Comparison of ENCODE assay signal across 15 cellular contexts in genomic region chr13:46166947-46167610, GRCh38. TPM values are rescaled to one million over a fixed set of nuclear protein-coding genes. Genes with fewer than 3 reads are reported as not detected.
DNase-seq lines count a peak whose midpoint lies in the region; ATAC-seq, FAIRE-seq and TF ChIP-seq lines count a peak whose summit lies in the region.
"Had no signal": no experiment of that assay in that cellular context is flagged by ENCODE, and none has a peak within 500 bp of the region (broad histone marks: within the 10 kb centered on the region; RNA-seq: fewer than 3 reads in every experiment).

No MANE protein-coding gene starts in this region.

- peaks cover 93% of the 10 kb centered on the region for H3K79me2 ChIP-seq in GM12878 (ENCODE audit: control insufficient read depth, insufficient read depth, low read length)

- in situ Hi-C loops in GM12878 (cut with MboI) (no loop called here), KBM-7 (cut with MboI; ENCODE audit: low pct_unique_long_range_greater_than_20kb, low sequenced_read_pairs) (no loop called here)

- TF ChIP-seq RAD21 in GM12878 (IDR thresholded peaks at IDR 0.05; ENCODE audit: insufficient read depth, low read depth, low read length), result no peak

- peaks cover 21% of the 10 kb centered on the region for H4K20me1 ChIP-seq in GM12878 (ENCODE audit: control insufficient read depth, insufficient read depth)

- peaks cover 93% of the 10 kb centered on the region for H3K4me1 Mint-ChIP-seq in activated T-cell treated with anti-CD3 and anti-CD28 coated beads, Interleukin-2, amount 50 U/mL, for 72 hours (ENCODE audit: low read depth)
- H3K4me1 Mint-ChIP-seq in stimulated activated memory B cell treated with anti-CD40 and anti-IgM and Interleukin-4, amounts not matched to agents 10 μg/mL and 1 μg/mL and 100 μg/mL, for 72 hours, result peaks cover 84% of the 10 kb centered on the region

- peak overlapping the region; percentile 91 to 94 for H3K4me3 Mint-ChIP-seq in activated T-cell treated with anti-CD3 and anti-CD28 coated beads, Interleukin-2, amount 50 U/mL, for 72 hours
- peak overlapping the region; percentile 82 for H3K4me3 Mint-ChIP-seq in stimulated activated memory B cell treated with anti-CD40 and anti-IgM and Interleukin-4, amounts not matched to agents 10 μg/mL and 1 μg/mL and 100 μg/mL, for 72 hours

- H3K27me3 ChIP-seq in NT2/D1 (ENCODE audit: insufficient read depth, insufficient read length) (no peaks in the 10 kb centered on the region), GM12878 (replicated peaks in 1 of 2; ENCODE audit: control insufficient read depth in 2 of 2, insufficient read depth in 2 of 2, low read length in 1 of 2) (no peaks in the 10 kb centered on the region)

- H3K27ac Mint-ChIP-seq in activated T-cell treated with anti-CD3 and anti-CD28 coated beads, Interleukin-2, amount 50 U/mL, for 72 hours, result peak overlapping the region; percentile 99
- H3K27ac Mint-ChIP-seq in stimulated activated memory B cell treated with anti-CD40 and anti-IgM and Interleukin-4, amounts not matched to agents 10 μg/mL and 1 μg/mL and 100 μg/mL, for 72 hours, result peak overlapping the region; percentile 92

- no peak for DNase-seq in activated T-cell treated with anti-CD3 and anti-CD28 coated beads, Interleukin-2, amount 50 U/mL, for 72 hours
- DNase-seq in activated T-cell treated with anti-CD3 and anti-CD28 coated beads, Interleukin-2, amount 50 U/mL, for 1 hour, result no peak
- DNase-seq in NT2/D1 (ENCODE audit: low read depth, low spot score) (peak; percentile 1), GM12878 (ENCODE audit: low read depth, low spot score) (no peak), KBM-7 (no peak)
- DNase-seq in central memory CD4-positive, alpha-beta T cell, result no peak
- DNase-seq: effector CD4-positive, alpha-beta T cell; mucosa of descending colon; NCI-H1092 treated with DMSO at 0.1 percent for 48 hours; NCI-H510A; RPMI8226 had no signal

- no peak overlapping the region for H2AFZ ChIP-seq in GM12878 (ENCODE audit: control insufficient read depth, low read depth, low read length)

- no peaks in the 10 kb centered on the region for H3K27me3 Mint-ChIP-seq in activated T-cell treated with anti-CD3 and anti-CD28 coated beads, Interleukin-2, amount 50 U/mL, for 72 hours (ENCODE audit: low read depth)
- H3K27me3 Mint-ChIP-seq in stimulated activated memory B cell treated with anti-CD40 and anti-IgM and Interleukin-4, amounts not matched to agents 10 μg/mL and 1 μg/mL and 100 μg/mL, for 72 hours, result no peaks in the 10 kb centered on the region

- H3K36me3 Mint-ChIP-seq in activated T-cell treated with anti-CD3 and anti-CD28 coated beads, Interleukin-2, amount 50 U/mL, for 72 hours (ENCODE audit: insufficient read depth in 2 of 2), result peaks cover 15 to 30% of the 10 kb centered on the region in 2 donors
- peaks cover 65% of the 10 kb centered on the region for H3K36me3 Mint-ChIP-seq in stimulated activated memory B cell treated with anti-CD40 and anti-IgM and Interleukin-4, amounts not matched to agents 10 μg/mL and 1 μg/mL and 100 μg/mL, for 72 hours

- no peak; the same call in 1 of the 2 replicates for TF ChIP-seq POLR2A in GM12878 (IDR thresholded peaks at IDR 0.05; ENCODE audit: low read depth, low read length)

- peaks cover 0 to 4% of the 10 kb centered on the region in 2 donors for H3K9me3 Mint-ChIP-seq in activated T-cell treated with anti-CD3 and anti-CD28 coated beads, Interleukin-2, amount 50 U/mL, for 72 hours
- peaks cover 2% of the 10 kb centered on the region for H3K9me3 Mint-ChIP-seq in stimulated activated memory B cell treated with anti-CD40 and anti-IgM and Interleukin-4, amounts not matched to agents 10 μg/mL and 1 μg/mL and 100 μg/mL, for 72 hours

- no peaks in the 10 kb centered on the region for H3K36me3 ChIP-seq in NT2/D1 (ENCODE audit: insufficient read depth, insufficient read length, low read length)
- peaks cover 12 to 34% of the 10 kb centered on the region in 2 experiments for H3K36me3 ChIP-seq in GM12878 (ENCODE audit: control insufficient read depth in 2 of 2, insufficient read depth in 2 of 2, low read length in 1 of 2)

- H3K9me3 ChIP-seq in NT2/D1 (ENCODE audit: insufficient read depth, low read length), result no peaks in the 10 kb centered on the region
- H3K9me3 ChIP-seq in GM12878 (replicated peaks; ENCODE audit: control insufficient read depth, insufficient read depth, low read length), result no peaks in the 10 kb centered on the region
- H3K9me3 ChIP-seq: mucosa of descending colon had no signal

- no peak for FAIRE-seq in GM12878 (lab: Jason Lieb, UNC)
- FAIRE-seq: keratinocyte had no signal

- POLR2A ChIA-PET in GM12878 (lab: Charles Lee), result interaction anchor here (0.9 to 6.4 kb wide), 3 partner anchors 10 to 466 kb away, joined by 3 to 95 read pairs (median 25); partner anchors contain the start of genes CBY2 and LCP1

- peak overlapping the region; percentile 85 for H3K27ac ChIP-seq in GM12878 (ENCODE audit: control insufficient read depth, insufficient read depth)

- CTCF ChIA-PET in GM12878 (lab: Yijun Ruan, JAX), result interaction anchor here (0.6 to 17.1 kb wide), 10 partner anchors 8 to 466 kb away, joined by 3 to 172 read pairs (median 4); partner anchors contain the start of gene LCP1

- 0% methylated on average over 3 of the region's 3 CpGs for WGBS in GM12878 (ENCODE audit: insufficient coverage, insufficient replicate concordance, low lambda C conversion rate, missing lambda C conversion rate)

- H3K4me1 ChIP-seq in NT2/D1 (ENCODE audit: insufficient read depth, insufficient read length), result no peaks in the 10 kb centered on the region
- peaks cover 57% of the 10 kb centered on the region for H3K4me1 ChIP-seq in GM12878 (ENCODE audit: control insufficient read depth, insufficient read depth, low read length)

- peak overlapping the region; percentile 99 for H3K4me2 ChIP-seq in GM12878 (ENCODE audit: control insufficient read depth, insufficient read depth)

- SMC1A ChIA-PET in GM12878 (lab: Charles Lee; ENCODE audit: uncharacterized antibody, unreplicated experiment), result interaction anchor here (1.1 to 16.5 kb wide), 7 partner anchors 10 to 213 kb away, joined by 3 to 295 read pairs (median 3); partner anchors contain the start of gene LCP1

- BruUV-seq in GM12878 (replicated peaks; lab: Mats Ljungman, UMichigan), result TSS peak; percentile 9

- no peak for TF ChIP-seq EP300 in GM12878 (IDR thresholded peaks at IDR 0.05; ENCODE audit: borderline replicate concordance in 1 of 2, control insufficient read depth in 1 of 2, low read depth in 2 of 2, low read length in 2 of 2)

- H3K9ac ChIP-seq in NT2/D1 (ENCODE audit: insufficient read length, low read depth) (no peak overlapping the region), GM12878 (ENCODE audit: control insufficient read depth, insufficient read depth, low read length) (peak overlapping the region; percentile 59)

- no peak for ATAC-seq in activated T-cell treated with anti-CD3 and anti-CD28 coated beads, Interleukin-2, amount 50 U/mL, for 72 hours (replicated peaks in 1 of 2)
- ATAC-seq in GM12878 (0 out of 3 replicates have a peak, but pooled peaks have one; percentile 0), HG02798 (IDR thresholded peaks at IDR 0.05; ENCODE audit: poor library complexity, unreplicated experiment) (no peak)
- no peak for ATAC-seq in stimulated activated memory B cell treated with anti-CD40 and anti-IgM and Interleukin-4, amounts not matched to agents 10 μg/mL and 1 μg/mL and 100 μg/mL, for 72 hours
- ATAC-seq: HCT116, mucosa of descending colon had no signal

- intact Hi-C loops in GM12878 (cut with micrococcal nuclease; ENCODE audit: unreplicated experiment), result loop anchor here (1.0 to 5.0 kb wide), 2 partner anchors 15 to 750 kb away; partner anchors contain the start of genes LCP1 and SLC25A30

- no peak for TF ChIP-seq CTCF in GM12878 (IDR thresholded peaks at IDR 0.05 in 2 of 3, conservative IDR thresholded peaks at IDR 0.05 in 1 of 3; ENCODE audit: control insufficient read depth in 2 of 3, extremely low read depth in 1 of 3, insufficient read depth in 1 of 3, low read depth in 3 of 3, low read length in 3 of 3)

- RAD21 ChIA-PET in GM12878 (lab: Charles Lee; ENCODE audit: unreplicated experiment), result interaction anchor here (1.6 to 9.7 kb wide), 2 partner anchors 11 to 41 kb away, joined by 3 to 184 read pairs; partner anchors contain the start of gene LCP1

- H3K4me3 ChIP-seq in NT2/D1 (ENCODE audit: insufficient read length, low read depth) (no peak overlapping the region), GM12878 (peak overlapping the region; percentile 72)
- H3K4me3 ChIP-seq: mucosa of descending colon had no signal

RNA-seq across cellular contexts. Expression of gene LCP1, which starts 14.9 kb away (rescaled TPM):
- 100 to 1,000 TPM; 834 to 955 TPM for total RNA-seq in activated T-cell treated with anti-CD3 and anti-CD28 coated beads, Interleukin-2, amount 50 U/mL, for 72 hours
- 630 and 672 TPM in 2 replicates for total RNA-seq in GM12878 (2013; cell fraction: nucleolus; rRNA removed)
- total RNA-seq in GM12878 (2014; rRNA removed) (1,359 and 1,536 TPM in 2 replicates), GM12878 (2014; rRNA removed; fragmentation: Illumina TruSeq; extraction: Trizol) (1,765 and 1,770 TPM in 2 replicates), GM12878 (2021) (1,593 and 1,649 TPM in 2 replicates)
- polyA plus RNA-seq in GM12878 (2011; ENCODE audit: low read depth), result 790 TPM
- polyA plus RNA-seq in GM12878 (2011; rRNA removed) (1,518 and 1,924 TPM in 2 replicates), GM12878 (2014; fragmentation: Illumina TruSeq; extraction: Trizol) (2,201 and 2,644 TPM in 2 replicates), GM12878 (2014; fragmentation: Nextera tagmentation; extraction: Ambion mirVana) (1,000 to 10,000 TPM in 1 of 2 experiments, 100 to 1,000 TPM in 1; 775 to 1,062 TPM), GM12878 (2014; rRNA removed) (1,106 and 1,239 TPM in 2 replicates), GM12878 (2016; fragmentation: Nextera tagmentation; extraction: Ambion mirVana) (1,000 to 10,000 TPM; 1,617 to 1,624 TPM)
- polyA plus RNA-seq in GM12878 (2011; cell fraction: cytosol; rRNA removed), result 938 and 1,004 TPM in 2 replicates
- 570 and 928 TPM in 2 replicates for polyA plus RNA-seq in GM12878 (2011; cell fraction: nucleus; rRNA removed)
- polyA plus RNA-seq in GM12878 (2012), result 792 and 882 TPM in 2 replicates
- 1,516 and 1,624 TPM in 2 replicates for polyA minus RNA-seq in GM12878 (2011; rRNA and poly(A)+ RNA removed)
- 490 and 574 TPM in 2 replicates for polyA minus RNA-seq in GM12878 (2011; cell fraction: cytosol; rRNA and poly(A)+ RNA removed)
- polyA minus RNA-seq in GM12878 (2011; cell fraction: nucleus; rRNA and poly(A)+ RNA removed), result 248 and 443 TPM in 2 replicates

RNA-seq across cellular contexts. Expression of gene LRRC63, which starts 44.6 kb away (rescaled TPM):
- total RNA-seq in activated T-cell treated with anti-CD3 and anti-CD28 coated beads, Interleukin-2, amount 50 U/mL, for 72 hours, result 1 to 10 TPM; 1.0 to 2.5 TPM
- 1.0 and 1.9 TPM in 2 replicates for total RNA-seq in GM12878 (2013; cell fraction: nucleolus; rRNA removed)
- total RNA-seq in GM12878 (2014; rRNA removed) (0.34 and 1.0 TPM in 2 replicates), GM12878 (2014; rRNA removed; fragmentation: Illumina TruSeq; extraction: Trizol) (0.98 and 1.2 TPM in 2 replicates), GM12878 (2021) (0.51 and 0.56 TPM in 2 replicates)
- not detected for polyA plus RNA-seq in GM12878 (2011; ENCODE audit: low read depth)
- polyA plus RNA-seq in GM12878 (2011; rRNA removed) (0.04 TPM in 1 of 2 replicates, not detected in the other), GM12878 (2014; fragmentation: Illumina TruSeq; extraction: Trizol) (0.88 and 1.3 TPM in 2 replicates), GM12878 (2014; fragmentation: Nextera tagmentation; extraction: Ambion mirVana) (under 1 TPM; 0.40 to 0.76 TPM), GM12878 (2014; rRNA removed) (0.61 and 0.78 TPM in 2 replicates), GM12878 (2016; fragmentation: Nextera tagmentation; extraction: Ambion mirVana) (under 1 TPM; 0.56 to 0.92 TPM)
- not detected in 2 replicates for polyA plus RNA-seq in GM12878 (2011; cell fraction: cytosol; rRNA removed)
- not detected in 2 replicates for polyA plus RNA-seq in GM12878 (2011; cell fraction: nucleus; rRNA removed)
- 0.14 and 0.17 TPM in 2 replicates for polyA plus RNA-seq in GM12878 (2012)
- not detected in 2 replicates for polyA minus RNA-seq in GM12878 (2011; rRNA and poly(A)+ RNA removed)
- not detected in 2 replicates for polyA minus RNA-seq in GM12878 (2011; cell fraction: cytosol; rRNA and poly(A)+ RNA removed)
- polyA minus RNA-seq in GM12878 (2011; cell fraction: nucleus; rRNA and poly(A)+ RNA removed), result not detected in 2 replicates
- total RNA-seq: mucosa of descending colon had no signal
- polyA plus RNA-seq: keratinocyte had no signal
